ENCODE assay signal across 11 cellular contexts in genomic region chrX:134753185-134754008, GRCh38. TPM values are rescaled to one million over a fixed set of nuclear protein-coding genes. Genes with fewer than 3 reads are reported as not detected.
A peak's percentile ranks its signal among the peaks of the same experiment; 100 is the strongest.
DNase-seq lines count a peak whose midpoint lies in the region; ATAC-seq lines count a peak whose summit lies in the region.
"Had no signal": no experiment of that assay in that cellular context is flagged by ENCODE, and none has a peak within 500 bp of the region (broad histone marks: within the 10 kb centered on the region; RNA-seq: fewer than 3 reads in every experiment).

No MANE protein-coding gene starts in this region.

- no peaks in the 10 kb centered on the region for H3K9me2 ChIP-seq in Karpas-422 (replicated peaks; ENCODE audit: insufficient read depth, low read length)

- H3K79me2 ChIP-seq in Karpas-422 (ENCODE audit: low read length) = no peaks in the 10 kb centered on the region

- no peaks in the 10 kb centered on the region for H3K4me1 Mint-ChIP-seq in effector memory CD8-positive, alpha-beta T cell (ENCODE audit: low read depth in 2 of 2)

- no peaks in the 10 kb centered on the region for H3K27me3 ChIP-seq in MG63
- no peaks in the 10 kb centered on the region for H3K27me3 ChIP-seq in Karpas-422 (ENCODE audit: low read length)

- DNase-seq in Daoy (ENCODE audit: low read depth) (peak; percentile 21), MG63 (peak; percentile 14), astrocyte of the hippocampus (ENCODE audit: low read depth, low spot score) (peak; percentile 17), lung microvascular endothelial cell (ENCODE audit: low read depth in 2 of 2) (peak; percentile 66 to 70), DMS114 treated with DMSO at 0.1 percent for 48 hours (lab: John Stamatoyannopoulos, UW; ENCODE audit: unreplicated experiment) (no peak), Karpas-422 (no peak), retina (no peak)
- DNase-seq in effector memory CD8-positive, alpha-beta T cell = no peak
- DNase-seq: activated gamma-delta T cell treated with Interleukin-2 at 50 U/mL for 16 hours, KG1, T-helper 9 cell had no signal

- H2AFZ ChIP-seq in Karpas-422 (ENCODE audit: low read length) = no peak overlapping the region

- H3K9me3 Mint-ChIP-seq in effector memory CD8-positive, alpha-beta T cell = no peaks in the 10 kb centered on the region

- peaks cover 0 to 8% of the 10 kb centered on the region in 2 donors for H3K27me3 Mint-ChIP-seq in effector memory CD8-positive, alpha-beta T cell

- no peaks in the 10 kb centered on the region for H3K4me1 ChIP-seq in Karpas-422 (ENCODE audit: low read length)

- ATAC-seq in effector memory CD8-positive, alpha-beta T cell (replicated peaks) = no peak

- H3K36me3 ChIP-seq in MG63 = no peaks in the 10 kb centered on the region
- no peaks in the 10 kb centered on the region for H3K36me3 ChIP-seq in Karpas-422 (ENCODE audit: insufficient read depth, low read length)

- H3K4me3 ChIP-seq in MG63 = no peak overlapping the region
- no peak overlapping the region for H3K4me3 ChIP-seq in Karpas-422 (ENCODE audit: low read length)

- no peak overlapping the region for H3K27ac Mint-ChIP-seq in effector memory CD8-positive, alpha-beta T cell

- no peak overlapping the region for H3K4me2 ChIP-seq in Karpas-422 (ENCODE audit: low read depth, low read length, poor library complexity, severe bottlenecking)

- no peak overlapping the region for H3K4me3 Mint-ChIP-seq in effector memory CD8-positive, alpha-beta T cell

- H3K9ac ChIP-seq in Karpas-422 (ENCODE audit: low read length) = no peak overlapping the region

- H4K20me1 ChIP-seq in Karpas-422 (ENCODE audit: insufficient read depth, low read depth, low read length) = no peaks in the 10 kb centered on the region

- H3K9me3 ChIP-seq in MG63 = no peaks in the 10 kb centered on the region
- H3K9me3 ChIP-seq in Karpas-422 (ENCODE audit: low read length) = no peaks in the 10 kb centered on the region

- peaks cover 3% of the 10 kb centered on the region for H3K36me3 Mint-ChIP-seq in effector memory CD8-positive, alpha-beta T cell (ENCODE audit: insufficient read depth)

- no peak overlapping the region for H3K27ac ChIP-seq in Karpas-422 (ENCODE audit: low read length)

RNA-seq across cellular contexts. Expression of gene PABIR2, which starts 43.6 kb away (rescaled TPM):
- total RNA-seq in Daoy (2014; rRNA removed; shearing (Covaris generic)) = 4.6 and 4.7 TPM in 2 replicates
- total RNA-seq in MG63 (2014; rRNA removed; shearing (Covaris generic); ENCODE audit: low replicate concordance) = 9.3 and 15.0 TPM in 2 replicates
- total RNA-seq in lung microvascular endothelial cell = 3.7 and 5.8 TPM in 2 replicates
- 23.5 and 48.2 TPM in 2 replicates for total RNA-seq in Karpas-422 (2014; rRNA removed; shearing (Covaris generic); ENCODE audit: low replicate concordance)

Comparison
In these comparisons a context has a peak if more than half of its experiments do, and no peak if none do; other contexts are left out.
1. DNase-seq: peak in Daoy (single experiment), MG63 (single experiment), astrocyte of the hippocampus (single experiment) and lung microvascular endothelial cell (2 of 2); none in DMS114 treated with DMSO at 0.1 percent for 48 hours (single experiment), Karpas-422 (single experiment), effector memory CD8-positive, alpha-beta T cell (0 of 3) and retina (single experiment).